Comparison of ENCODE assay signal across 8 cellular contexts in genomic region chr16:25110392-25110947, GRCh38. TPM values are rescaled to one million over a fixed set of nuclear protein-coding genes. Genes with fewer than 3 reads are reported as not detected.
A peak's percentile ranks its signal among the peaks of the same experiment; 100 is the strongest.
DNase-seq lines count a peak whose midpoint lies in the region; ATAC-seq and TF ChIP-seq lines count a peak whose summit lies in the region.

No MANE protein-coding gene starts in this region.

- no peak for ATAC-seq in HG03439 (IDR thresholded peaks at IDR 0.05; ENCODE audit: unreplicated experiment)
- no peak for ATAC-seq in esophagus mucosa

- no peak overlapping the region for H3K18ac ChIP-seq in mesendoderm (ENCODE audit: low read length)

- H3K4me3 Mint-ChIP-seq in CD8-positive, alpha-beta memory T cell: peak overlapping the region; percentile 89 to 97 (median 96)

- peaks cover 24% of the 10 kb centered on the region for H3K79me2 ChIP-seq in mesendoderm (ENCODE audit: control insufficient read depth, insufficient read depth, low read length)

- no peak overlapping the region for H4K8ac ChIP-seq in mesendoderm (ENCODE audit: low read depth, low read length)

- no peaks in the 10 kb centered on the region for H3K9me3 ChIP-seq in CD8-positive, alpha-beta memory T cell (ENCODE audit: low read length)
- H3K9me3 ChIP-seq in MG63 (no peaks in the 10 kb centered on the region), adrenal gland (replicated peaks in 1 of 3) (no peaks in the 10 kb centered on the region), transverse colon (no peaks in the 10 kb centered on the region)

- no peaks in the 10 kb centered on the region for H3K36me3 ChIP-seq in CD8-positive, alpha-beta memory T cell (ENCODE audit: insufficient read depth, low read length)
- 0 out of 2 replicates have a peak, but pooled peaks cover 8% of the 10 kb centered on the region for H3K36me3 ChIP-seq in MG63
- H3K36me3 ChIP-seq in adrenal gland (replicated peaks in 1 of 2): no peaks in the 10 kb centered on the region
- H3K36me3 ChIP-seq in mesendoderm (ENCODE audit: control insufficient read depth, insufficient read depth, low read length): no peaks in the 10 kb centered on the region
- H3K36me3 ChIP-seq in transverse colon: no peaks in the 10 kb centered on the region

- H3K36me3 Mint-ChIP-seq in CD8-positive, alpha-beta memory T cell: peaks cover 0 to 24% (median 6%) of the 10 kb centered on the region in 3 donors

- H3K27me3 ChIP-seq in CD8-positive, alpha-beta memory T cell (ENCODE audit: insufficient read depth, low read length, poor library complexity, severe bottlenecking): no peaks in the 10 kb centered on the region
- H3K27me3 ChIP-seq in MG63 (no peaks in the 10 kb centered on the region), adrenal gland (no peaks in the 10 kb centered on the region), mesendoderm (ENCODE audit: insufficient read depth, low read length, poor library complexity) (no peaks in the 10 kb centered on the region), transverse colon (no peaks in the 10 kb centered on the region)

- POLR2A ChIA-PET in CD8-positive, alpha-beta memory T cell (lab: Charles Lee): interaction anchor here (2.0 to 2.5 kb wide), 4 partner anchors 44 to 95 kb away, joined by 7 to 22 read pairs (median 14); partner anchors contain the start of gene ARHGAP17

- H3K27me3 Mint-ChIP-seq in CD8-positive, alpha-beta memory T cell: no peaks in the 10 kb centered on the region

- H2BK5ac ChIP-seq in mesendoderm (ENCODE audit: low read length): no peak overlapping the region

- H3K79me1 ChIP-seq in mesendoderm (ENCODE audit: low read length): peaks cover 18% of the 10 kb centered on the region

- H3K4ac ChIP-seq in mesendoderm (ENCODE audit: low read depth, low read length): no peak overlapping the region

- no peak for TF ChIP-seq EP300 in transverse colon (IDR thresholded peaks at IDR 0.05; ENCODE audit: low read depth)

- no peak overlapping the region for H3K4me2 ChIP-seq in mesendoderm (ENCODE audit: low read length)

- in situ Hi-C loops in transverse colon (cut with MboI; ENCODE audit: low pct_ligation_motif_present in 1 of 4, low pct_unique_long_range_greater_than_20kb in 1 of 4, low sequenced_read_pairs in 3 of 4): loop anchor here in 1 of 4 donors (25.0 kb wide), 1 partner anchor 573 kb away; the partner anchor contains the start of gene RBBP6

- TF ChIP-seq POLR2A in adrenal gland (IDR thresholded peaks at IDR 0.05) (no peak), transverse colon (IDR thresholded peaks at IDR 0.05) (no peak)

- no peak overlapping the region for H3K23ac ChIP-seq in mesendoderm (ENCODE audit: low read length)

- DNase-seq in CD8-positive, alpha-beta memory T cell: no peak
- no peak for DNase-seq in MG63
- DNase-seq in adrenal gland: no peak
- no peak for DNase-seq in mesendoderm
- peak; percentile 24 for DNase-seq in transverse colon
- DNase-seq in DMS79 treated with DMSO at 0.1 percent for 48 hours (lab: John Stamatoyannopoulos, UW): no peak

- intact Hi-C loops in adrenal gland (cut with DNase I) (no loop called here), transverse colon (cut with DNase I; ENCODE audit: low total_unique reads) (no loop called here)

- H2BK120ac ChIP-seq in mesendoderm (ENCODE audit: low read depth, low read length): no peak overlapping the region

- H2AK5ac ChIP-seq in mesendoderm (ENCODE audit: low read length): no peak overlapping the region

- 25 to 38% (median 34%) methylated on average over 7 of the region's 7 CpGs for whole genome bisulfite sequencing in adrenal gland, 4 donors
- 100% methylated on average over 1 of the region's 7 CpGs for WGBS in mesendoderm (ENCODE audit: extremely low coverage, insufficient coverage, low lambda C conversion rate)
- 12 to 17% methylated on average over 7 of the region's 7 CpGs for WGBS in transverse colon (ENCODE audit: low coverage in 1 of 2), 2 donors

- H3K4me3 ChIP-seq in CD8-positive, alpha-beta memory T cell (ENCODE audit: low read length): peak overlapping the region; percentile 46
- H3K4me3 ChIP-seq in MG63 (peak overlapping the region; percentile 88), adrenal gland (peak overlapping the region in 2 of 4 donors; percentile 78 to 84), mesendoderm (ENCODE audit: low read length) (no peak overlapping the region), transverse colon (peak overlapping the region; percentile 22 to 84 (median 60))

- no peak overlapping the region for H2BK15ac ChIP-seq in mesendoderm (replicated peaks; ENCODE audit: low read depth)

- no peak overlapping the region for H4K5ac ChIP-seq in mesendoderm (ENCODE audit: low read length)

- H3K4me1 ChIP-seq in CD8-positive, alpha-beta memory T cell (ENCODE audit: insufficient read depth, low read length): peaks cover 40% of the 10 kb centered on the region
- H3K4me1 ChIP-seq in adrenal gland (replicated peaks in 1 of 2) (peaks cover 18 to 50% of the 10 kb centered on the region in 2 donors), mesendoderm (ENCODE audit: control insufficient read depth, low read depth, low read length) (peaks cover 8% of the 10 kb centered on the region), transverse colon (peaks cover 19 to 61% (median 40%) of the 10 kb centered on the region in 4 donors)

- peak overlapping the region; percentile 79 for H3K27ac ChIP-seq in CD8-positive, alpha-beta memory T cell (ENCODE audit: low read depth, low read length)
- H3K27ac ChIP-seq in adrenal gland (peak overlapping the region; percentile 70 to 87 (median 81)), mesendoderm (ENCODE audit: low read depth, low read length) (no peak overlapping the region), transverse colon (peak overlapping the region; percentile 84 to 91 (median 91))

- H3K27ac Mint-ChIP-seq in CD8-positive, alpha-beta memory T cell: peak overlapping the region; percentile 12 to 97 (median 90)

- H3K9me3 Mint-ChIP-seq in CD8-positive, alpha-beta memory T cell: no peaks in the 10 kb centered on the region

- peak overlapping the region; percentile 78 for H3K56ac ChIP-seq in mesendoderm (ENCODE audit: low read length)

- CTCF ChIA-PET in CD8-positive, alpha-beta memory T cell (lab: Charles Lee): interaction anchor here (1.2 to 7.5 kb wide), 5 partner anchors 12 to 91 kb away, joined by 3 to 74 read pairs (median 7); no protein-coding TSS in a partner anchor

- H3K4me1 Mint-ChIP-seq in CD8-positive, alpha-beta memory T cell: peaks cover 57 to 77% (median 74%) of the 10 kb centered on the region in 3 donors

- H3K9ac ChIP-seq in mesendoderm (ENCODE audit: low read length): peak overlapping the region; percentile 79

- no peak for TF ChIP-seq CTCF in adrenal gland (IDR thresholded peaks at IDR 0.05)
- no peak for TF ChIP-seq CTCF in transverse colon (IDR thresholded peaks at IDR 0.05)

RNA-seq across cellular contexts. Expression of gene LCMT1, which starts 1.1 kb away (rescaled TPM):
- 10 to 100 TPM; 43.6 to 43.8 TPM for total RNA-seq in CD8-positive, alpha-beta memory T cell
- 54.3 TPM for polyA plus RNA-seq in CD8-positive, alpha-beta memory T cell
- total RNA-seq in MG63 (2014; rRNA removed; shearing (Covaris generic); ENCODE audit: low replicate concordance): 64.8 and 88.2 TPM in 2 replicates
- total RNA-seq in adrenal gland (10 to 100 TPM; 28.1 to 58.4 (median 42.2) TPM), transverse colon (10 to 100 TPM; 23.5 to 53.7 (median 43.6) TPM), esophagus mucosa (26.8 TPM)
- polyA plus RNA-seq in adrenal gland: 10 to 100 TPM; 44.4 to 47.9 (median 45.5) TPM
- polyA plus RNA-seq in mesendoderm (2013, experiment 1 of 2): 55.7 TPM
- polyA plus RNA-seq in mesendoderm (2013, experiment 2 of 2): 55.1 TPM
